In genomic region chr17:44842748-44843147, GRCh38 we compare ENCODE assay signal across 19 cellular contexts. TPM values are rescaled to one million over a fixed set of nuclear protein-coding genes. Genes with fewer than 3 reads are reported as not detected.
A peak's percentile ranks its signal among the peaks of the same experiment; 100 is the strongest.
DNase-seq lines count a peak whose midpoint lies in the region; ATAC-seq and TF ChIP-seq lines count a peak whose summit lies in the region.
"Had no signal": no experiment of that assay in that cellular context is flagged by ENCODE, and none has a peak within 500 bp of the region (broad histone marks: within the 10 kb centered on the region; RNA-seq: fewer than 3 reads in every experiment).

No MANE protein-coding gene starts in this region.

- H3K4me3 ChIP-seq in heart right ventricle, result no peak overlapping the region
- H3K4me3 ChIP-seq: hepatocyte, mucosa of descending colon had no signal

- no peaks in the 10 kb centered on the region for H3K36me3 Mint-ChIP-seq in neural crest cell (ENCODE audit: low read depth)
- H3K36me3 Mint-ChIP-seq: stimulated activated memory B cell treated with anti-CD40 and anti-IgM and Interleukin-4, amounts not matched to agents 10 μg/mL and 1 μg/mL and 100 μg/mL, for 72 hours; T-cell had no signal

- H3K27me3 ChIP-seq in heart right ventricle, result no peaks in the 10 kb centered on the region
- H3K27me3 ChIP-seq: hepatocyte had no signal

- peaks cover 25% of the 10 kb centered on the region for H3K4me1 Mint-ChIP-seq in neural crest cell
- H3K4me1 Mint-ChIP-seq: activated CD4-positive, alpha-beta T cell treated with anti-CD3 and anti-CD28 coated beads, Interleukin-2, amount 10 ng/mL, durations not matched to agents 7 days and 5 days; stimulated activated memory B cell treated with anti-CD40 and anti-IgM and Interleukin-4, amounts not matched to agents 10 μg/mL and 1 μg/mL and 100 μg/mL, for 72 hours had no signal

- 36 to 38% methylated on average over 5 of the region's 5 CpGs for WGBS in heart right ventricle, 2 donors

- intact Hi-C loops in heart right ventricle (cut with DNase I), result no loop called here

- in situ Hi-C loops in G401 (cut with HindIII; ENCODE audit: low sequenced_read_pairs), result no loop called here

- DNase-seq in G401 (ENCODE audit: low spot score) (peak; percentile 41), SK-N-DZ (ENCODE audit: low spot score) (peak; percentile 33), heart right ventricle (peak in 1 of 2 donors; percentile 48), neural crest cell (ENCODE audit: low read depth, low spot score) (no peak), T1000 (lab: John Stamatoyannopoulos, UW) (no peak), kidney glomerular epithelial cell (lab: John Stamatoyannopoulos, UW) (no peak)
- DNase-seq in stimulated activated CD4-positive, alpha-beta T cell treated with anti-CD3 and anti-CD28 coated beads, Interleukin-4, amount 100 ng/mL, for 4 hours, result no peak
- DNase-seq: activated CD4-positive, alpha-beta T cell treated with anti-CD3 and anti-CD28 coated beads, Interleukin-2, amount 10 ng/mL, durations not matched to agents 7 days and 5 days; anterior cingulate cortex; C1 segment of cervical spinal cord; mucosa of descending colon; NCI-H1092; stimulated activated CD4-positive, alpha-beta T cell treated with anti-CD3 and anti-CD28 coated beads, Interleukin-4, amount 100 ng/mL, for 1 hour; T-cell had no signal

- peaks cover 0 to 28% (median 6%) of the 10 kb centered on the region in 9 donors for H3K4me1 ChIP-seq in heart right ventricle

- peak overlapping the region; percentile 72 for H3K4me3 Mint-ChIP-seq in neural crest cell
- H3K4me3 Mint-ChIP-seq: activated CD4-positive, alpha-beta T cell treated with anti-CD3 and anti-CD28 coated beads, Interleukin-2, amount 10 ng/mL, durations not matched to agents 7 days and 5 days; stimulated activated memory B cell treated with anti-CD40 and anti-IgM and Interleukin-4, amounts not matched to agents 10 μg/mL and 1 μg/mL and 100 μg/mL, for 72 hours; T-cell had no signal

- H3K27me3 Mint-ChIP-seq in neural crest cell (ENCODE audit: low read depth), result no peaks in the 10 kb centered on the region
- H3K27me3 Mint-ChIP-seq: activated CD4-positive, alpha-beta T cell treated with anti-CD3 and anti-CD28 coated beads, Interleukin-2, amount 10 ng/mL, durations not matched to agents 7 days and 5 days; stimulated activated memory B cell treated with anti-CD40 and anti-IgM and Interleukin-4, amounts not matched to agents 10 μg/mL and 1 μg/mL and 100 μg/mL, for 72 hours; T-cell had no signal

- peak overlapping the region in 9 of 10 donors; percentile 15 to 65 (median 45) for H3K27ac ChIP-seq in heart right ventricle
- H3K27ac ChIP-seq: hepatocyte had no signal

- ATAC-seq in heart right ventricle (peak; percentile 44 to 84 (median 82)), HG03342 (IDR thresholded peaks at IDR 0.05; ENCODE audit: unreplicated experiment) (no peak)
- ATAC-seq: mucosa of descending colon; stimulated activated memory B cell treated with anti-CD40 and anti-IgM and Interleukin-4, amounts not matched to agents 10 μg/mL and 1 μg/mL and 100 μg/mL, for 72 hours; T-cell had no signal

- no peaks in the 10 kb centered on the region for H3K9me3 ChIP-seq in heart right ventricle
- H3K9me3 ChIP-seq: mucosa of descending colon had no signal

- H3K36me3 ChIP-seq in heart right ventricle, result no peaks in the 10 kb centered on the region

- H3K9me3 Mint-ChIP-seq in neural crest cell, result no peaks in the 10 kb centered on the region
- H3K9me3 Mint-ChIP-seq: activated CD4-positive, alpha-beta T cell treated with anti-CD3 and anti-CD28 coated beads, Interleukin-2, amount 10 ng/mL, durations not matched to agents 7 days and 5 days; stimulated activated memory B cell treated with anti-CD40 and anti-IgM and Interleukin-4, amounts not matched to agents 10 μg/mL and 1 μg/mL and 100 μg/mL, for 72 hours; T-cell had no signal

- H3K27ac Mint-ChIP-seq in neural crest cell (ENCODE audit: unreplicated experiment), result no peak overlapping the region
- H3K27ac Mint-ChIP-seq: activated CD4-positive, alpha-beta T cell treated with anti-CD3 and anti-CD28 coated beads, Interleukin-2, amount 10 ng/mL, durations not matched to agents 7 days and 5 days; stimulated activated memory B cell treated with anti-CD40 and anti-IgM and Interleukin-4, amounts not matched to agents 10 μg/mL and 1 μg/mL and 100 μg/mL, for 72 hours; T-cell had no signal

- TF ChIP-seq CTCF in heart right ventricle (IDR thresholded peaks at IDR 0.05), result no peak
- TF ChIP-seq CTCF in neural crest cell (conservative IDR thresholded peaks at IDR 0.05), result no peak

RNA-seq across cellular contexts. Expression of gene HIGD1B, which starts 4.9 kb away (rescaled TPM):
- not detected in 2 replicates for total RNA-seq in G401 (2014; rRNA removed; shearing (Covaris generic))
- not detected in 2 replicates for polyA plus RNA-seq in SK-N-DZ (2014; cell fraction: cytosol; rRNA removed)
- not detected in 2 replicates for polyA plus RNA-seq in SK-N-DZ (2014; cell fraction: nucleus; rRNA removed)
- total RNA-seq in heart right ventricle, result 10 to 100 TPM in 4 of 10 donors, 1 to 10 TPM in 6; 4.7 to 26.6 (median 8.1) TPM
- 10 to 100 TPM; 24.3 to 61.9 TPM for polyA plus RNA-seq in heart right ventricle
- not detected in 2 replicates for total RNA-seq in neural crest cell
- total RNA-seq: activated CD4-positive, alpha-beta T cell treated with anti-CD3 and anti-CD28 coated beads, Interleukin-2, amount 10 ng/mL, durations not matched to agents 7 days and 5 days; hepatocyte; OCI-LY7; pulmonary artery endothelial cell; T-cell had no signal
- polyA plus RNA-seq: hepatocyte had no signal

RNA-seq across cellular contexts. Expression of gene GJC1, which starts 12.7 kb away (rescaled TPM):
- total RNA-seq in G401 (2014; rRNA removed; shearing (Covaris generic)), result 47.4 and 71.0 TPM in 2 replicates
- polyA plus RNA-seq in SK-N-DZ (2014; cell fraction: cytosol; rRNA removed), result 41.0 and 48.8 TPM in 2 replicates
- polyA plus RNA-seq in SK-N-DZ (2014; cell fraction: nucleus; rRNA removed), result 15.7 and 37.2 TPM in 2 replicates
- total RNA-seq in heart right ventricle (10 to 100 TPM; 13.9 to 41.5 (median 23.8) TPM), neural crest cell (143 and 145 TPM in 2 replicates)
- 10 to 100 TPM; 10.9 to 17.0 TPM for polyA plus RNA-seq in heart right ventricle

RNA-seq across cellular contexts. Expression of gene EFTUD2, which starts 56.5 kb away (rescaled TPM):
- total RNA-seq in G401 (2014; rRNA removed; shearing (Covaris generic)), result 164 and 176 TPM in 2 replicates
- polyA plus RNA-seq in SK-N-DZ (2014; cell fraction: cytosol; rRNA removed), result 136 and 147 TPM in 2 replicates
- 120 and 204 TPM in 2 replicates for polyA plus RNA-seq in SK-N-DZ (2014; cell fraction: nucleus; rRNA removed)
- total RNA-seq in heart right ventricle (10 to 100 TPM; 52.3 to 78.2 (median 62.9) TPM), neural crest cell (192 and 196 TPM in 2 replicates)
- 10 to 100 TPM; 21.6 to 54.5 TPM for polyA plus RNA-seq in heart right ventricle

Comparison
In these comparisons a context has a peak if more than half of its experiments do, and no peak if none do; other contexts are left out.
1. DNase-seq: peak in G401 (single experiment) and SK-N-DZ (single experiment); none in neural crest cell (single experiment), T1000 (single experiment), kidney glomerular epithelial cell (single experiment) and stimulated activated CD4-positive, alpha-beta T cell treated with anti-CD3 and anti-CD28 coated beads, Interleukin-4, amount 100 ng/mL, for 4 hours (0 of 2).